Comparison of ENCODE assay signal across 10 cellular contexts in the genomic region with DNA sequence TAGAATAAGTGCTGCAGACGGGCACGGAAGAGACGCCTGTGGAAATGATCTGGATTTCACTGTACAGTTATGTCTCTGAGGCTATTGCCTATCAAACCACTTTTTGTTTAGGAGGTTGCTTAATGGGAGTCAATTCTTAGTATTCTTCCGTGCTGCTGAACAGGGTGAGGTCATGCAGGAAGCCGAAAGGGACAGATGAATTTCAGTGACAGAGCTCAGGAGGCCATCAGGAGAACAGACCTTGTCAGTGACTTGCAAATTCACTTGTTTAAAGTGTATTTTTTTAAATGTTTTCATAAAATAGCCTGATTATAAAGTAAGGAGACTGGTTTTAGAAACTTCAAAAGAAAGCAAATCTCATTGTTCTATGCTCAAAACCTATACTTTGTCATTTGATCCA.
"Had no signal": no experiment of that assay in that cellular context is flagged by ENCODE, and none has a peak within 500 bp of the region (broad histone marks: within the 10 kb centered on the region; RNA-seq: fewer than 3 reads in every experiment).

No MANE protein-coding gene starts in this region.

- H3K9ac ChIP-seq: neural progenitor cell had no signal

- DNase-seq: activated CD4-positive, alpha-beta T cell treated with anti-CD3 and anti-CD28 coated beads, Interleukin-2, amount 50 U/mL, for 4 hours; activated CD4-positive, CD25-positive, alpha-beta regulatory T cell treated with anti-CD3 and anti-CD28 coated beads, Interleukin-2, amount 50 U/mL, for 72 hours; activated gamma-delta T cell; activated T-cell treated with anti-CD3 and anti-CD28 coated beads, Interleukin-2, amount 50 U/mL, for 24 hours; amygdala; effector CD4-positive, alpha-beta T cell; gastrocnemius medialis; ovary; stimulated activated CD4-positive, alpha-beta T cell treated with anti-CD3 and anti-CD28 coated beads, Interleukin-4, amount 100 ng/mL, for 1 hour had no signal

- H3K27ac ChIP-seq: gastrocnemius medialis, neural progenitor cell, ovary had no signal

- H3K4me3 ChIP-seq: gastrocnemius medialis, neural progenitor cell, ovary had no signal

- H2AFZ ChIP-seq: neural progenitor cell had no signal

- H3K4me2 ChIP-seq: neural progenitor cell had no signal

- H3K27me3 ChIP-seq: gastrocnemius medialis, neural progenitor cell, ovary had no signal

- H3K36me3 ChIP-seq: gastrocnemius medialis, neural progenitor cell, ovary had no signal

- H3K9me3 ChIP-seq: gastrocnemius medialis, ovary had no signal

- ATAC-seq: gastrocnemius medialis had no signal

- H3K4me1 ChIP-seq: gastrocnemius medialis had no signal
